8 cellular contexts compared by ENCODE assay signal in the genomic region with DNA sequence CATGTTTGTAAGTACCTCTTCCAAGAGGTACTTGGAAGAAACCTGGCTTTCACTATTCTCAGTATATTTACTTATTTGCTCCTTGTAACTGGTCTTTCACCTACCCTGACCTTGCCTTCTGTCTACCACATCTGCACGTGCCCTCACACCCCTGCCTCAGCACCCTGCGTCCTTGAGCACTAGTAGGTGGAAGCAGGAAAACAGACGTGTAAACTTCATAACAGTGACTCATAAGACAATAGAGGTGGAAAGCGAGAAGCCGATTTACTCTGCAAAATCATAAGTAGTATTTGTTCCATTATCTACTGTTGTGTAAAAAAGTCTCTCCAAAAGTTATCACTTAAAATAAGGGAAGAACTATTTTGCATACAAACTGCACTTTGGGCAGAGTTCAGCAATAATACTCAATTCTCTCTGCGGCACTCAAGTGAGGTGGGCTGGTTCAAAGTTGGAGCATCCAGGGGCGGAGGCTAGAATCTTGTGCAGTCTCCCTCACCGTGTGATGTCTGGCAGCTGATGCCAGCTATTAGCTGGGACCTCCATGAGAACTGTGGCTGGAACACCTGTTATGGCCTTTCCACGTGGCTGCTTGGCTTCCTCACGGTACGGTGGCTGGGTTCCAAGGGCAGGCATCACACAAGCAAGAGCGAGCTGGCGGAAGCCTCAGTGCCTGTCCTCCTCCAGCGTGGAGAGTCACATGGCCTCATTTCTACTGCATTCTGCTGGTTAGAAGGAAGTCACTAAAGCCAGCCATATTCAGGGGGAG. TPM values are rescaled to one million over a fixed set of nuclear protein-coding genes. Genes with fewer than 3 reads are reported as not detected.
DNase-seq lines count a peak whose midpoint lies in the region; ATAC-seq, FAIRE-seq and TF ChIP-seq lines count a peak whose summit lies in the region.

No MANE protein-coding gene starts in this region.

- H3K27me3 Mint-ChIP-seq in T-helper 1 cell treated with Interleukin-12 subunit alpha and Interleukin-12 subunit beta and Interleukin-4 antibody, amounts not matched to agents 30 μg/mL and 1 μg/mL, for 36 hours (ENCODE audit: low read depth) = no peaks in the 10 kb centered on the region

- WGBS in mesendoderm (ENCODE audit: extremely low coverage, insufficient coverage, low lambda C conversion rate) = no CpG with 5 or more reads among the region's 14 CpGs

- H3K56ac ChIP-seq in mesendoderm (ENCODE audit: low read length) = no peak overlapping the region

- no peak overlapping the region for H3K18ac ChIP-seq in mesendoderm (ENCODE audit: low read length)

- DNase-seq in GM18507 (ENCODE audit: extremely low spot score, insufficient read length, low read depth) (peak; percentile 45), HTR-8/SVneo (ENCODE audit: insufficient read length, low spot score) (no peak), astrocyte of the hippocampus (ENCODE audit: low read depth, low spot score) (peak; percentile 42), lower lobe of right lung (peak; percentile 79), mesendoderm (no peak)
- peak; percentile 70 for DNase-seq in stimulated activated CD8-positive, alpha-beta memory T cell treated with anti-CD3 and anti-CD28 coated beads, Interleukin-4, amount 100 ng/mL, for 48 hours
- no peak for DNase-seq in NK-92 treated with Interleukin-12 subunit alpha and Interleukin-12 subunit beta, amount 100 ng/mL, for 24 hours (lab: John Stamatoyannopoulos, UW)

- ATAC-seq in lower lobe of right lung = peak; percentile 87 to 90

- H3K79me1 ChIP-seq in mesendoderm (ENCODE audit: low read length) = no peaks in the 10 kb centered on the region

- no peak overlapping the region for H4K5ac ChIP-seq in mesendoderm (ENCODE audit: low read length)

- no peak overlapping the region for H3K23ac ChIP-seq in mesendoderm (ENCODE audit: low read length)

- intact Hi-C loops in lower lobe of right lung (cut with DNase I) = no loop called here

- peak overlapping the region; percentile 62 for H3K4me3 Mint-ChIP-seq in T-helper 1 cell treated with Interleukin-12 subunit alpha and Interleukin-12 subunit beta and Interleukin-4 antibody, amounts not matched to agents 30 μg/mL and 1 μg/mL, for 36 hours

- no peaks in the 10 kb centered on the region for H3K9me3 ChIP-seq in lower lobe of right lung

- H3K4me1 Mint-ChIP-seq in T-helper 1 cell treated with Interleukin-12 subunit alpha and Interleukin-12 subunit beta and Interleukin-4 antibody, amounts not matched to agents 30 μg/mL and 1 μg/mL, for 36 hours (ENCODE audit: low read depth) = peaks cover 37% of the 10 kb centered on the region

- no peaks in the 10 kb centered on the region for H3K9me3 Mint-ChIP-seq in T-helper 1 cell treated with Interleukin-12 subunit alpha and Interleukin-12 subunit beta and Interleukin-4 antibody, amounts not matched to agents 30 μg/mL and 1 μg/mL, for 36 hours

- peak overlapping the region; percentile 22 for H3K4me3 ChIP-seq in lower lobe of right lung
- no peak overlapping the region for H3K4me3 ChIP-seq in mesendoderm (ENCODE audit: low read length)

- H2AK5ac ChIP-seq in mesendoderm (ENCODE audit: low read length) = no peak overlapping the region

- H3K27ac Mint-ChIP-seq in T-helper 1 cell treated with Interleukin-12 subunit alpha and Interleukin-12 subunit beta and Interleukin-4 antibody, amounts not matched to agents 30 μg/mL and 1 μg/mL, for 36 hours = peak overlapping the region; percentile 91

- H3K27me3 ChIP-seq in lower lobe of right lung (ENCODE audit: low read depth) (no peaks in the 10 kb centered on the region), mesendoderm (ENCODE audit: insufficient read depth, low read length, poor library complexity) (no peaks in the 10 kb centered on the region)

- H4K8ac ChIP-seq in mesendoderm (ENCODE audit: low read depth, low read length) = no peak overlapping the region

- H3K4me1 ChIP-seq in lower lobe of right lung = peaks cover 24% of the 10 kb centered on the region
- H3K4me1 ChIP-seq in mesendoderm (ENCODE audit: control insufficient read depth, low read depth, low read length) = peaks cover 2% of the 10 kb centered on the region

- FAIRE-seq in GM18507 (lab: Jason Lieb, UNC) = peak; percentile 92
- peak; percentile 71 for FAIRE-seq in HTR-8/SVneo (lab: Jason Lieb, UNC)

- H3K4ac ChIP-seq in mesendoderm (ENCODE audit: low read depth, low read length) = no peak overlapping the region

- H2BK120ac ChIP-seq in mesendoderm (ENCODE audit: low read depth, low read length) = no peak overlapping the region

- H2BK15ac ChIP-seq in mesendoderm (replicated peaks; ENCODE audit: low read depth) = no peak overlapping the region

- H3K79me2 ChIP-seq in mesendoderm (ENCODE audit: control insufficient read depth, insufficient read depth, low read length) = no peaks in the 10 kb centered on the region

- H2BK5ac ChIP-seq in mesendoderm (ENCODE audit: low read length) = no peak overlapping the region

- H3K36me3 ChIP-seq in lower lobe of right lung = no peaks in the 10 kb centered on the region
- no peaks in the 10 kb centered on the region for H3K36me3 ChIP-seq in mesendoderm (ENCODE audit: control insufficient read depth, insufficient read depth, low read length)

- H3K27ac ChIP-seq in lower lobe of right lung (peak overlapping the region; percentile 18), mesendoderm (ENCODE audit: low read depth, low read length) (no peak overlapping the region)

- H3K9ac ChIP-seq in mesendoderm (ENCODE audit: low read length) = no peak overlapping the region

- peaks cover 7% of the 10 kb centered on the region for H3K36me3 Mint-ChIP-seq in T-helper 1 cell treated with Interleukin-12 subunit alpha and Interleukin-12 subunit beta and Interleukin-4 antibody, amounts not matched to agents 30 μg/mL and 1 μg/mL, for 36 hours (ENCODE audit: low read depth)

- no peak for TF ChIP-seq CTCF in lower lobe of right lung (IDR thresholded peaks at IDR 0.05)

- no peak overlapping the region for H3K4me2 ChIP-seq in mesendoderm (ENCODE audit: low read length)

RNA-seq across cellular contexts. Expression of a gene that starts 30.4 kb away (rescaled TPM):
- total RNA-seq in lower lobe of right lung = 50.8 TPM
- 20.2 TPM for polyA plus RNA-seq in mesendoderm (2013, experiment 1 of 2)
- polyA plus RNA-seq in mesendoderm (2013, experiment 2 of 2) = 20.8 TPM

RNA-seq across cellular contexts. Expression of a gene that starts 48.3 kb away (rescaled TPM):
- total RNA-seq in lower lobe of right lung = 145 TPM
- polyA plus RNA-seq in mesendoderm (2013, experiment 1 of 2) = 150 TPM
- polyA plus RNA-seq in mesendoderm (2013, experiment 2 of 2) = 150 TPM

RNA-seq across cellular contexts. Expression of a gene that starts 51.5 kb away (rescaled TPM):
- total RNA-seq in lower lobe of right lung = not detected
- 5.4 TPM for polyA plus RNA-seq in mesendoderm (2013, experiment 1 of 2)
- 5.8 TPM for polyA plus RNA-seq in mesendoderm (2013, experiment 2 of 2)

Comparison
In these comparisons a context has a peak if more than half of its experiments do, and no peak if none do; other contexts are left out.
1. DNase-seq: peak in GM18507 (single experiment), astrocyte of the hippocampus (single experiment), lower lobe of right lung (single experiment) and stimulated activated CD8-positive, alpha-beta memory T cell treated with anti-CD3 and anti-CD28 coated beads, Interleukin-4, amount 100 ng/mL, for 48 hours (single experiment); none in HTR-8/SVneo (single experiment), NK-92 treated with Interleukin-12 subunit alpha and Interleukin-12 subunit beta, amount 100 ng/mL, for 24 hours (single experiment) and mesendoderm (single experiment).